Comparison of ENCODE assay signal across 8 cellular contexts in genomic region chr6:136920858-136921520, GRCh38. TPM values are rescaled to one million over a fixed set of nuclear protein-coding genes. Genes with fewer than 3 reads are reported as not detected.
DNase-seq lines count a peak whose midpoint lies in the region; ATAC-seq, FAIRE-seq and TF ChIP-seq lines count a peak whose summit lies in the region.

No MANE protein-coding gene starts in this region.

- H3K4me2 ChIP-seq in HepG2 (ENCODE audit: low read depth, low read length) = no peak overlapping the region

- BruUV-seq in HepG2 (replicated peaks; lab: Mats Ljungman, UMichigan) = no TSS peak

- DNase-seq in HepG2 (ENCODE audit: low spot score) = no peak
- no peak for DNase-seq in SJSA1 (ENCODE audit: low read depth in 1 of 2, low spot score in 2 of 2)
- DNase-seq in endothelial cell (ENCODE audit: low spot score) = peak; percentile 10
- DNase-seq in natural killer cell = no peak
- DNase-seq in omental fat pad (ENCODE audit: low spot score) = no peak

- peaks cover 3% of the 10 kb centered on the region for H3K36me3 Mint-ChIP-seq in endothelial cell (ENCODE audit: low read depth, unreplicated experiment)
- no peaks in the 10 kb centered on the region for H3K36me3 Mint-ChIP-seq in natural killer cell

- no peak overlapping the region for H3K27ac ChIP-seq in liver (ENCODE audit: low read depth in 1 of 2, low read length in 2 of 2)
- H3K27ac ChIP-seq in HepG2 (ENCODE audit: extremely low read length, insufficient read depth, low read length) = no peak overlapping the region
- H3K27ac ChIP-seq in SJSA1 = no peak overlapping the region

- POLR2A ChIA-PET in HepG2 (lab: Yijun Ruan, JAX) = no interaction called here

- in situ Hi-C loops in HepG2 (cut with HindIII; ENCODE audit: extremely low pct_ligation_motif_present, low pct_unique_long_range_greater_than_20kb) = loop anchor here (25.0 kb wide), 1 partner anchor 284 kb away; no protein-coding TSS in a partner anchor

- ATAC-seq in HepG2 (no peak), natural killer cell (peak in 2 of 3 donors; percentile 22 to 44), omental fat pad (ENCODE audit: low FRiP score) (no peak), HG02623 (IDR thresholded peaks at IDR 0.05; ENCODE audit: unreplicated experiment) (no peak), GM21447 (IDR thresholded peaks at IDR 0.05; ENCODE audit: unreplicated experiment) (no peak)

- H3K4me1 Mint-ChIP-seq in endothelial cell (ENCODE audit: unreplicated experiment) (peaks cover 6% of the 10 kb centered on the region), natural killer cell (peaks cover 26 to 37% of the 10 kb centered on the region in 2 donors)

- CTCF ChIA-PET in HepG2 (lab: Yijun Ruan, JAX; ENCODE audit: low intra/inter-chr PET ratio, low total read pairs) = no interaction called here

- H3K4me1 ChIP-seq in liver (ENCODE audit: control insufficient read depth in 4 of 4, insufficient read depth in 4 of 4, low read length in 3 of 4) (peaks cover 25 to 30% (median 25%) of the 10 kb centered on the region in 4 donors), HepG2 (ENCODE audit: insufficient read depth, low read length) (no peaks in the 10 kb centered on the region), SJSA1 (replicated peaks) (peaks cover 18% of the 10 kb centered on the region)

- WGBS in liver = 4% methylated on average over 41 of the region's 41 CpGs
- 43% methylated on average over 41 of the region's 41 CpGs for WGBS in HepG2 (ENCODE audit: low lambda C conversion rate)

- peak overlapping the region; percentile 51 for H3K4me3 Mint-ChIP-seq in endothelial cell (ENCODE audit: unreplicated experiment)
- H3K4me3 Mint-ChIP-seq in natural killer cell = peak overlapping the region; percentile 74

- H3K27me3 ChIP-seq in liver (ENCODE audit: control insufficient read depth in 4 of 4, insufficient read depth in 4 of 4, low read length in 3 of 4) (peaks cover 1 to 15% (median 9%) of the 10 kb centered on the region in 4 donors), HepG2 (ENCODE audit: control insufficient read depth in 1 of 2, insufficient read depth in 2 of 2, low read length in 2 of 2) (peaks cover 8 to 52% of the 10 kb centered on the region in 2 experiments), SJSA1 (replicated peaks) (peaks cover 47% of the 10 kb centered on the region)

- H3K9me3 ChIP-seq in liver (ENCODE audit: control insufficient read depth in 4 of 4, low read length in 3 of 4) = no peaks in the 10 kb centered on the region
- no peaks in the 10 kb centered on the region for H3K9me3 ChIP-seq in HepG2 (ENCODE audit: low read length)
- H3K9me3 ChIP-seq in SJSA1 (replicated peaks) = no peaks in the 10 kb centered on the region; the same call in 1 of the 2 replicates

- H3K27ac Mint-ChIP-seq in endothelial cell (ENCODE audit: unreplicated experiment) = no peak overlapping the region
- H3K27ac Mint-ChIP-seq in natural killer cell = no peak overlapping the region

- H3K9me3 Mint-ChIP-seq in endothelial cell (ENCODE audit: unreplicated experiment) = no peaks in the 10 kb centered on the region
- no peaks in the 10 kb centered on the region for H3K9me3 Mint-ChIP-seq in natural killer cell

- TF ChIP-seq RAD21 in liver (IDR thresholded peaks at IDR 0.05) (no peak), HepG2 (CRISPR knock-in tag; IDR thresholded peaks at IDR 0.05) (no peak)

- no peaks in the 10 kb centered on the region for H4K20me1 ChIP-seq in HepG2 (ENCODE audit: insufficient read depth, low read length)

- H3K27me3 Mint-ChIP-seq in endothelial cell (ENCODE audit: unreplicated experiment) (peaks cover 22% of the 10 kb centered on the region), natural killer cell (ENCODE audit: low read depth in 2 of 2) (peaks cover 39 to 44% of the 10 kb centered on the region in 2 donors)

- no peak overlapping the region for H2AFZ ChIP-seq in HepG2 (ENCODE audit: low read length)

- TF ChIP-seq EP300 in HepG2 (IDR thresholded peaks at IDR 0.05; ENCODE audit: low read depth in 2 of 2, low read length in 2 of 2) (no peak), HepG2 (CRISPR knock-in tag; IDR thresholded peaks at IDR 0.05; ENCODE audit: borderline replicate concordance) (no peak)

- H3K9ac ChIP-seq in liver (ENCODE audit: low read depth in 1 of 2, low read length in 2 of 2) (no peak overlapping the region), HepG2 (ENCODE audit: insufficient read depth, low read depth, low read length) (no peak overlapping the region)

- intact Hi-C loops in HepG2 (cut with micrococcal nuclease; ENCODE audit: unreplicated experiment) (no loop called here), natural killer cell (cut with micrococcal nuclease) (no loop called here)

- H3K36me3 ChIP-seq in liver (ENCODE audit: control insufficient read depth in 4 of 4, insufficient read depth in 3 of 4, low read depth in 1 of 4, low read length in 3 of 4) = no peaks in the 10 kb centered on the region
- no peaks in the 10 kb centered on the region for H3K36me3 ChIP-seq in HepG2 (replicated peaks in 1 of 2; ENCODE audit: control insufficient read depth in 1 of 2, insufficient read depth in 2 of 2, low read length in 2 of 2)
- H3K36me3 ChIP-seq in SJSA1 = no peaks in the 10 kb centered on the region

- no peak for TF ChIP-seq POLR2A in HepG2 (IDR thresholded peaks at IDR 0.05; ENCODE audit: insufficient read depth in 1 of 2, low read depth in 2 of 2, low read length in 2 of 2)

- no peak for FAIRE-seq in HepG2 (lab: Jason Lieb, UNC)

- TF ChIP-seq CTCF in liver (IDR thresholded peaks at IDR 0.05; ENCODE audit: low read depth, low read length, missing input control) (no peak), HepG2 (CRISPR knock-in tag; IDR thresholded peaks at IDR 0.05) (no peak), endothelial cell (IDR thresholded peaks at IDR 0.05; ENCODE audit: unreplicated experiment) (no peak), natural killer cell (IDR thresholded peaks at IDR 0.05) (no peak), omental fat pad (IDR thresholded peaks at IDR 0.05) (no peak)

- no peaks in the 10 kb centered on the region for H3K79me2 ChIP-seq in HepG2 (ENCODE audit: insufficient read depth, low read length)

- H3K4me3 ChIP-seq in liver (ENCODE audit: low read depth in 1 of 3, low read length in 3 of 3) (peak overlapping the region; percentile 23 to 56 (median 34)), HepG2 (replicated peaks in 1 of 3; ENCODE audit: insufficient read depth in 1 of 3, low read depth in 2 of 3, low read length in 3 of 3) (no peak overlapping the region), SJSA1 (peak overlapping the region; percentile 38)

RNA-seq across cellular contexts. Expression of gene SLC35D3, which starts 1.1 kb away (rescaled TPM):
- total RNA-seq in liver (under 1 TPM in 1 of 2 donors, not detected in 1; 0.56 TPM), HepG2 (2016; rRNA removed; fragmentation: Illumina TruSeq; extraction: Trizol) (not detected in 2 replicates), endothelial cell (ENCODE audit: unreplicated experiment) (not detected), natural killer cell (under 1 TPM in 1 of 3 donors, not detected in 2; 0.28 TPM), omental fat pad (not detected)
- polyA plus RNA-seq in liver (not detected), HepG2 (2011; rRNA removed) (not detected in 2 replicates)
- total RNA-seq in HepG2 (2016; cell fraction: cytosol; rRNA removed; fragmentation: Illumina TruSeq; extraction: Trizol; ENCODE audit: low read depth) = not detected in 2 replicates
- total RNA-seq in HepG2 (2016; cell fraction: insoluble cytoplasmic fraction; rRNA removed; fragmentation: Illumina TruSeq; extraction: Trizol) = not detected in 2 replicates
- total RNA-seq in HepG2 (2016; cell fraction: membrane; rRNA removed; fragmentation: Illumina TruSeq; extraction: Trizol) = not detected in 2 replicates
- total RNA-seq in HepG2 (2016; cell fraction: nucleus; rRNA removed; fragmentation: Illumina TruSeq; extraction: Trizol) = not detected in 2 replicates
- polyA plus RNA-seq in HepG2 (2011; cell fraction: cytosol; rRNA removed) = not detected in 2 replicates
- polyA plus RNA-seq in HepG2 (2011; cell fraction: nucleus; rRNA removed) = not detected in 2 replicates
- polyA plus RNA-seq in HepG2 (2012) = not detected in 2 replicates
- polyA plus RNA-seq in HepG2 (2016; cell fraction: cytosol; fragmentation: Illumina TruSeq; extraction: Trizol; ENCODE audit: low read depth) = not detected in 2 replicates
- not detected in 2 replicates for polyA plus RNA-seq in HepG2 (2016; cell fraction: insoluble cytoplasmic fraction; fragmentation: Illumina TruSeq; extraction: Trizol; ENCODE audit: low read depth)
- polyA plus RNA-seq in HepG2 (2016; cell fraction: membrane; fragmentation: Illumina TruSeq; extraction: Trizol; ENCODE audit: low read depth) = not detected in 2 replicates
- polyA plus RNA-seq in HepG2 (2016; cell fraction: nucleus; fragmentation: Illumina TruSeq; extraction: Trizol; ENCODE audit: insufficient read depth, low read depth) = not detected in 2 replicates
- polyA minus RNA-seq in HepG2 (2011; rRNA and poly(A)+ RNA removed; ENCODE audit: low replicate concordance) = not detected in 2 replicates
- not detected in 2 replicates for polyA minus RNA-seq in HepG2 (2011; cell fraction: cytosol; rRNA and poly(A)+ RNA removed)
- polyA minus RNA-seq in HepG2 (2011; cell fraction: nucleus; rRNA and poly(A)+ RNA removed) = not detected in 2 replicates
- not detected in 2 replicates for total RNA-seq in SJSA1 (2014; rRNA removed; shearing (Covaris generic))

Comparison
In these comparisons a context has a peak if more than half of its experiments do, and no peak if none do; other contexts are left out.
1. H3K4me3 ChIP-seq: peak in liver (3 of 3) and SJSA1 (single experiment); none in HepG2 (0 of 3).
2. ATAC-seq: peak in natural killer cell (2 of 3); none in HepG2 (single experiment), omental fat pad (single experiment), HG02623 (single experiment) and GM21447 (single experiment).